In genomic region chr4:124591646-124592045, GRCh38 we compare ENCODE assay signal across 35 cellular contexts.
"Had no signal": no experiment of that assay in that cellular context is flagged by ENCODE, and none has a peak within 500 bp of the region (broad histone marks: within the 10 kb centered on the region; RNA-seq: fewer than 3 reads in every experiment).

No MANE protein-coding gene starts in this region.

- H3K4me1 Mint-ChIP-seq: activated B cell treated with CpG ODN at 0.5 μM for 24 hours, IgD-negative memory B cell had no signal

- H3K4me3 Mint-ChIP-seq: activated B cell treated with CpG ODN at 0.5 μM for 24 hours; activated CD4-positive, alpha-beta memory T cell treated with anti-CD3 and anti-CD28 coated beads for 36 hours; activated naive CD4-positive, alpha-beta T cell treated with anti-CD3 and anti-CD28 coated beads for 36 hours; activated T-cell treated with anti-CD3 and anti-CD28 coated beads, Interleukin-2, amount 50 U/mL, for 4 hours; activated T-helper 1 cell treated with anti-CD3 and anti-CD28 coated beads, Interleukin-12 subunit alpha, Interleukin-12 subunit beta, Interleukin-2, Interleukin-4 antibody, amounts not matched to agents 30 ng/mL and 10 ng/mL and 1 ng/mL, durations not matched to agents 14 hours and 24 hours and 36 hours; brain; IgD-negative memory B cell had no signal

- H3K27ac Mint-ChIP-seq: activated B cell treated with CpG ODN at 0.5 μM for 24 hours; activated CD4-positive, alpha-beta memory T cell treated with anti-CD3 and anti-CD28 coated beads for 36 hours; activated naive CD4-positive, alpha-beta T cell treated with anti-CD3 and anti-CD28 coated beads for 36 hours; activated naive CD4-positive, alpha-beta T cell treated with anti-CD3 and anti-CD28 coated beads, Interleukin-2, amount 50 U/mL, for 72 hours; activated T-helper 1 cell treated with anti-CD3 and anti-CD28 coated beads, Interleukin-12 subunit alpha, Interleukin-12 subunit beta, Interleukin-2, Interleukin-4 antibody, amounts not matched to agents 30 ng/mL and 10 ng/mL and 1 ng/mL, durations not matched to agents 14 hours and 24 hours and 36 hours; IgD-negative memory B cell had no signal

- H3K36me3 Mint-ChIP-seq: activated CD4-positive, alpha-beta memory T cell treated with anti-CD3 and anti-CD28 coated beads for 36 hours; activated naive CD4-positive, alpha-beta T cell treated with anti-CD3 and anti-CD28 coated beads, Interleukin-2, amount 50 U/mL, for 72 hours; IgD-negative memory B cell had no signal

- DNase-seq: activated B cell treated with CpG ODN at 0.5 μM for 24 hours; activated CD4-positive, alpha-beta memory T cell treated with anti-CD3 and anti-CD28 coated beads for 36 hours; activated CD4-positive, alpha-beta T cell treated with anti-CD3 and anti-CD28 coated beads for 4 hours; activated CD4-positive, alpha-beta T cell treated with anti-CD3 and anti-CD28 coated beads, Interleukin-2, amount 50 U/mL, for 1 hour; activated CD4-positive, CD25-positive, alpha-beta regulatory T cell treated with anti-CD3 and anti-CD28 coated beads, Interleukin-2, amount 50 U/mL, for 72 hours; activated CD8-positive, alpha-beta memory T cell treated with anti-CD3 and anti-CD28 coated beads, Interleukin-2, amount 50 U/mL, for 4 hours; activated gamma-delta T cell treated with Interleukin-2 at 50 U/mL for 16 hours; activated naive CD4-positive, alpha-beta T cell treated with anti-CD3 and anti-CD28 coated beads for 36 hours; activated T-cell treated with anti-CD3 and anti-CD28 coated beads for 4 hours; activated T-cell treated with anti-CD3 and anti-CD28 coated beads, Interleukin-2, amount 50 U/mL, for 4 hours; adrenal gland; anterior cingulate cortex; caudate nucleus; cerebellar nuclear complex; Kasumi-1; KBM-7; MG63; NCI-H1048; NCI-H146; NCI-H187 treated with DMSO at 0.1 percent for 48 hours; NCI-H2081 treated with DMSO at 0.1 percent for 48 hours; NCI-H2227 treated with DMSO at 0.1 percent for 48 hours; NCI-H446 treated with DMSO at 0.1 percent for 48 hours; NCI-H748 treated with DMSO at 0.1 percent for 48 hours; NK-92 treated with Interleukin-12 subunit alpha and Interleukin-12 subunit beta, amount 100 ng/mL, for 24 hours; PC-9; SW 1271; T-helper 1 cell; T-helper 2 cell; T-helper 9 cell had no signal

- ATAC-seq: activated naive CD4-positive, alpha-beta T cell treated with anti-CD3 and anti-CD28 coated beads, Interleukin-2, amount 50 U/mL, for 72 hours; activated T-cell treated with anti-CD3 and anti-CD28 coated beads, Interleukin-2, amount 50 U/mL, for 4 hours; Right ventricle myocardium inferior had no signal

- H3K9me3 Mint-ChIP-seq: activated T-helper 1 cell treated with anti-CD3 and anti-CD28 coated beads, Interleukin-12 subunit alpha, Interleukin-12 subunit beta, Interleukin-2, Interleukin-4 antibody, amounts not matched to agents 30 ng/mL and 10 ng/mL and 1 ng/mL, durations not matched to agents 14 hours and 24 hours and 36 hours had no signal
